8 cellular contexts compared by ENCODE assay signal in genomic region chr2:120675460-120676130, GRCh38.
DNase-seq lines count a peak whose midpoint lies in the region; ATAC-seq and TF ChIP-seq lines count a peak whose summit lies in the region.

No MANE protein-coding gene starts in this region.

- TF ChIP-seq CTCF in GM10266 (IDR thresholded peaks at IDR 0.05; ENCODE audit: control insufficient read depth, insufficient read depth, low read depth, missing control alignments), result peak; percentile 55
- peak; percentile 63 for TF ChIP-seq CTCF in KMS-11 (conservative IDR thresholded peaks at IDR 0.05; ENCODE audit: low read depth, low read length)
- peak; percentile 85 for TF ChIP-seq CTCF in VCaP (conservative IDR thresholded peaks at IDR 0.05)

- no peaks in the 10 kb centered on the region for H3K4me1 ChIP-seq in KMS-11 (ENCODE audit: low read depth, poor library complexity, severe bottlenecking)

- ATAC-seq in stimulated activated naive CD8-positive, alpha-beta T cell treated with anti-CD3 and anti-CD28 coated beads, Interleukin-15, Interleukin-2, amounts not matched to agents 100 U/mL and 50 U/mL, for 24 hours, result no peak
- ATAC-seq in HG02840 (IDR thresholded peaks at IDR 0.05; ENCODE audit: low FRiP score, unreplicated experiment) (no peak), HG03571 (IDR thresholded peaks at IDR 0.05; ENCODE audit: unreplicated experiment) (no peak)

- H3K4me3 ChIP-seq in KMS-11 (IDR thresholded peaks at IDR 0.05; ENCODE audit: insufficient read depth, low read depth, low read length), result no peak overlapping the region

- DNase-seq in GM10266 (ENCODE audit: extremely low spot score) (peak; percentile 75), dermis microvascular lymphatic vessel endothelial cell (ENCODE audit: low read depth in 2 of 2) (peak; percentile 23 to 63), lung microvascular endothelial cell (ENCODE audit: low read depth in 2 of 2) (peak; percentile 61 to 71)
- peak; percentile 50 for DNase-seq in stimulated activated naive CD8-positive, alpha-beta T cell treated with anti-CD3 and anti-CD28 coated beads, Interleukin-15, Interleukin-2, amounts not matched to agents 100 U/mL and 50 U/mL, for 24 hours

- H3K27ac ChIP-seq in KMS-11, result no peak overlapping the region
- H3K27ac ChIP-seq in VCaP, result no peak overlapping the region

- H3K9ac ChIP-seq in KMS-11, result no peak overlapping the region

- H3K36me3 ChIP-seq in KMS-11 (ENCODE audit: insufficient read depth), result no peaks in the 10 kb centered on the region

- no peaks in the 10 kb centered on the region for H4K20me1 ChIP-seq in KMS-11 (ENCODE audit: insufficient read depth)

- H3K4me2 ChIP-seq in KMS-11, result no peak overlapping the region

- no peaks in the 10 kb centered on the region for H3K79me2 ChIP-seq in KMS-11 (ENCODE audit: insufficient read depth, low read depth)

- no peak overlapping the region for H2AFZ ChIP-seq in KMS-11 (ENCODE audit: low read depth)

- no peaks in the 10 kb centered on the region for H3K27me3 ChIP-seq in KMS-11 (ENCODE audit: insufficient read depth, low read depth)
